ENCODE assay signal across 32 cellular contexts in genomic region chr14:95557291-95557690, GRCh38.
"Had no signal": no experiment of that assay in that cellular context is flagged by ENCODE, and none has a peak within 500 bp of the region (broad histone marks: within the 10 kb centered on the region; RNA-seq: fewer than 3 reads in every experiment).

No MANE protein-coding gene starts in this region.

- H3K27ac ChIP-seq: brain microvascular endothelial cell, SJCRH30, SK-N-MC had no signal

- FAIRE-seq: colon had no signal

- DNase-seq: activated CD4-positive, alpha-beta T cell treated with anti-CD3 and anti-CD28 coated beads for 36 hours; activated CD4-positive, alpha-beta T cell treated with anti-CD3 and anti-CD28 coated beads, Interleukin-2, amount 10 ng/mL, durations not matched to agents 7 days and 5 days; activated CD4-positive, alpha-beta T cell treated with anti-CD3 and anti-CD28 coated beads, Interleukin-2, amount 50 U/mL, for 48 hours; activated CD8-positive, alpha-beta memory T cell treated with anti-CD3 and anti-CD28 coated beads, Interleukin-2, amount 50 U/mL, for 48 hours; activated CD8-positive, alpha-beta T cell treated with anti-CD3 and anti-CD28 coated beads, Interleukin-2, amount 10 ng/mL, durations not matched to agents 7 days and 5 days; activated effector memory CD4-positive, alpha-beta T cell treated with anti-CD3 and anti-CD28 coated beads, Interleukin-2, amount 50 U/mL, for 16 hours; activated naive CD4-positive, alpha-beta T cell; activated naive CD4-positive, alpha-beta T cell treated with anti-CD3 and anti-CD28 coated beads, Interleukin-2, amount 50 U/mL, for 16 hours; activated naive CD8-positive, alpha-beta T cell treated with anti-CD3 and anti-CD28 coated beads for 36 hours; activated T-cell treated with anti-CD3 and anti-CD28 coated beads, Interleukin-2, amount 50 U/mL, for 1 hour; activated T-cell treated with anti-CD3 and anti-CD28 coated beads, Interleukin-2, amount 50 U/mL, for 72 hours; amniotic stem cell; aorta; brain microvascular endothelial cell; central memory CD4-positive, alpha-beta T cell; NCI-H1105; NCI-H1417 treated with DMSO at 0.1 percent for 48 hours; NCI-H187 treated with DMSO at 0.1 percent for 48 hours; NCI-H2081; NCI-H226; NCI-H446 treated with DMSO at 0.1 percent for 48 hours; NCI-H524; NCI-H69; NCI-H82; SHP77; SJCRH30; T1000 had no signal

- H3K27me3 ChIP-seq: brain microvascular endothelial cell, SJCRH30 had no signal

- ATAC-seq: activated CD4-positive, alpha-beta T cell treated with anti-CD3 and anti-CD28 coated beads for 36 hours; activated CD4-positive, CD25-positive, alpha-beta regulatory T cell treated with anti-CD3 and anti-CD28 coated beads, Interleukin-2, amount 50 U/mL, for 24 hours; activated CD8-positive, alpha-beta T cell treated with anti-CD3 and anti-CD28 coated beads, Interleukin-2, amount 10 ng/mL, durations not matched to agents 7 days and 5 days; activated T-cell treated with anti-CD3 and anti-CD28 coated beads, Interleukin-2, amount 50 U/mL, for 72 hours; activated T-helper 17 cell treated with anti-CD3 and anti-CD28 coated beads, Interleukin-2, amount 50 U/mL, for 72 hours; Panc1 had no signal

- H3K4me3 ChIP-seq: SJCRH30, SK-N-MC had no signal

- H3K36me3 ChIP-seq: brain microvascular endothelial cell, SJCRH30 had no signal

- H3K4me1 ChIP-seq: SJCRH30 had no signal

- H3K9me3 ChIP-seq: SJCRH30 had no signal
